Comparison of ENCODE assay signal across 9 cellular contexts in genomic region chr3:195162033-195162669, GRCh38.
DNase-seq lines count a peak whose midpoint lies in the region; ATAC-seq lines count a peak whose summit lies in the region.
"Had no signal": no experiment of that assay in that cellular context is flagged by ENCODE, and none has a peak within 500 bp of the region (broad histone marks: within the 10 kb centered on the region; RNA-seq: fewer than 3 reads in every experiment).

No MANE protein-coding gene starts in this region.

- 62 to 64% methylated on average over 15 of the region's 15 CpGs for WGBS in esophagus, 2 donors

- H3K4me1 Mint-ChIP-seq in activated CD4-positive, alpha-beta T cell treated with anti-CD3 and anti-CD28 coated beads for 36 hours: peaks cover 31% of the 10 kb centered on the region
- H3K4me1 Mint-ChIP-seq in stimulated activated naive B cell treated with anti-CD40 and anti-IgM and Interleukin-4, amounts not matched to agents 10 μg/mL and 1 μg/mL and 100 μg/mL, for 72 hours: peaks cover 52 to 65% of the 10 kb centered on the region in 2 donors

- no peak for DNase-seq in activated CD4-positive, alpha-beta T cell treated with anti-CD3 and anti-CD28 coated beads for 36 hours
- no peak for DNase-seq in activated CD4-positive, alpha-beta T cell treated with anti-CD3 and anti-CD28 coated beads for 1 hour
- DNase-seq in stimulated activated naive B cell treated with anti-CD40 and anti-IgM and Interleukin-4, amounts not matched to agents 10 μg/mL and 1 μg/mL and 100 μg/mL, for 72 hours: no peak
- no peak for DNase-seq in activated CD4-positive, alpha-beta T cell treated with anti-CD3 and anti-CD28 coated beads, Interleukin-2, amount 50 U/mL, for 1 hour
- no peak for DNase-seq in HT-29 (ENCODE audit: low spot score)
- no peak for DNase-seq in NCI-H1417 (lab: John Stamatoyannopoulos, UW)

- no peaks in the 10 kb centered on the region for H3K9me3 ChIP-seq in esophagus (ENCODE audit: control insufficient read depth in 2 of 2, insufficient read depth in 1 of 2, low read depth in 1 of 2, low read length in 1 of 2)
- H3K9me3 ChIP-seq: A549 had no signal

- H3K4me3 ChIP-seq in esophagus (ENCODE audit: low read depth in 1 of 2, low read length in 2 of 2): no peak overlapping the region
- H3K4me3 ChIP-seq: A549 had no signal

- intact Hi-C loops in activated CD4-positive, alpha-beta T cell treated with anti-CD3 and anti-CD28 coated beads for 36 hours (cut with DNase I, micrococcal nuclease): no loop called here

- H3K27me3 Mint-ChIP-seq in activated CD4-positive, alpha-beta T cell treated with anti-CD3 and anti-CD28 coated beads for 36 hours: no peaks in the 10 kb centered on the region
- no peaks in the 10 kb centered on the region for H3K27me3 Mint-ChIP-seq in stimulated activated naive B cell treated with anti-CD40 and anti-IgM and Interleukin-4, amounts not matched to agents 10 μg/mL and 1 μg/mL and 100 μg/mL, for 72 hours

- H3K27ac ChIP-seq in esophagus (ENCODE audit: low read depth in 2 of 2, low read length in 1 of 2): peak overlapping the region; percentile 36 to 56
- H3K27ac ChIP-seq: A549 had no signal

- H3K4me3 Mint-ChIP-seq in activated CD4-positive, alpha-beta T cell treated with anti-CD3 and anti-CD28 coated beads for 36 hours: no peak overlapping the region
- peak overlapping the region; percentile 16 to 17 for H3K4me3 Mint-ChIP-seq in stimulated activated naive B cell treated with anti-CD40 and anti-IgM and Interleukin-4, amounts not matched to agents 10 μg/mL and 1 μg/mL and 100 μg/mL, for 72 hours

- H3K36me3 Mint-ChIP-seq in activated CD4-positive, alpha-beta T cell treated with anti-CD3 and anti-CD28 coated beads for 36 hours (ENCODE audit: low read depth): no peaks in the 10 kb centered on the region
- peaks cover 0 to 3% of the 10 kb centered on the region in 2 donors for H3K36me3 Mint-ChIP-seq in stimulated activated naive B cell treated with anti-CD40 and anti-IgM and Interleukin-4, amounts not matched to agents 10 μg/mL and 1 μg/mL and 100 μg/mL, for 72 hours

- H3K9me3 Mint-ChIP-seq in activated CD4-positive, alpha-beta T cell treated with anti-CD3 and anti-CD28 coated beads for 36 hours (ENCODE audit: low read depth): no peaks in the 10 kb centered on the region
- H3K9me3 Mint-ChIP-seq in stimulated activated naive B cell treated with anti-CD40 and anti-IgM and Interleukin-4, amounts not matched to agents 10 μg/mL and 1 μg/mL and 100 μg/mL, for 72 hours: peaks cover 0 to 3% of the 10 kb centered on the region in 2 donors

- no peaks in the 10 kb centered on the region for H3K36me3 ChIP-seq in esophagus (ENCODE audit: control insufficient read depth in 2 of 2, insufficient read depth in 2 of 2, low read length in 1 of 2)

- H3K27ac Mint-ChIP-seq in activated CD4-positive, alpha-beta T cell treated with anti-CD3 and anti-CD28 coated beads for 36 hours: no peak overlapping the region
- peak overlapping the region; percentile 22 for H3K27ac Mint-ChIP-seq in stimulated activated naive B cell treated with anti-CD40 and anti-IgM and Interleukin-4, amounts not matched to agents 10 μg/mL and 1 μg/mL and 100 μg/mL, for 72 hours

- peak; percentile 53 for ATAC-seq in activated CD4-positive, alpha-beta T cell treated with anti-CD3 and anti-CD28 coated beads for 36 hours
- peak; percentile 60 for ATAC-seq in HG03571 (IDR thresholded peaks at IDR 0.05; ENCODE audit: unreplicated experiment)
- ATAC-seq in stimulated activated naive B cell treated with anti-CD40 and anti-IgM and Interleukin-4, amounts not matched to agents 10 μg/mL and 1 μg/mL and 100 μg/mL, for 72 hours (replicated peaks): peak; percentile 38 to 64
- ATAC-seq: A549 had no signal

- H3K27me3 ChIP-seq in esophagus (ENCODE audit: control insufficient read depth in 1 of 2, insufficient read depth in 2 of 2, low read length in 2 of 2): no peaks in the 10 kb centered on the region

- peaks cover 0 to 5% of the 10 kb centered on the region in 2 donors for H3K4me1 ChIP-seq in esophagus (ENCODE audit: control insufficient read depth in 2 of 2, insufficient read depth in 2 of 2, low read length in 1 of 2)
- H3K4me1 ChIP-seq: A549 had no signal

- POLR2A ChIA-PET in activated CD4-positive, alpha-beta T cell treated with anti-CD3 and anti-CD28 coated beads for 36 hours (lab: Charles Lee): no interaction called here

- CTCF ChIA-PET in activated CD4-positive, alpha-beta T cell treated with anti-CD3 and anti-CD28 coated beads for 36 hours (lab: Charles Lee): interaction anchor here (0.6 kb wide), 1 partner anchor 16 kb away, joined by 4 read pairs; no protein-coding TSS in a partner anchor
